In the genomic region with DNA sequence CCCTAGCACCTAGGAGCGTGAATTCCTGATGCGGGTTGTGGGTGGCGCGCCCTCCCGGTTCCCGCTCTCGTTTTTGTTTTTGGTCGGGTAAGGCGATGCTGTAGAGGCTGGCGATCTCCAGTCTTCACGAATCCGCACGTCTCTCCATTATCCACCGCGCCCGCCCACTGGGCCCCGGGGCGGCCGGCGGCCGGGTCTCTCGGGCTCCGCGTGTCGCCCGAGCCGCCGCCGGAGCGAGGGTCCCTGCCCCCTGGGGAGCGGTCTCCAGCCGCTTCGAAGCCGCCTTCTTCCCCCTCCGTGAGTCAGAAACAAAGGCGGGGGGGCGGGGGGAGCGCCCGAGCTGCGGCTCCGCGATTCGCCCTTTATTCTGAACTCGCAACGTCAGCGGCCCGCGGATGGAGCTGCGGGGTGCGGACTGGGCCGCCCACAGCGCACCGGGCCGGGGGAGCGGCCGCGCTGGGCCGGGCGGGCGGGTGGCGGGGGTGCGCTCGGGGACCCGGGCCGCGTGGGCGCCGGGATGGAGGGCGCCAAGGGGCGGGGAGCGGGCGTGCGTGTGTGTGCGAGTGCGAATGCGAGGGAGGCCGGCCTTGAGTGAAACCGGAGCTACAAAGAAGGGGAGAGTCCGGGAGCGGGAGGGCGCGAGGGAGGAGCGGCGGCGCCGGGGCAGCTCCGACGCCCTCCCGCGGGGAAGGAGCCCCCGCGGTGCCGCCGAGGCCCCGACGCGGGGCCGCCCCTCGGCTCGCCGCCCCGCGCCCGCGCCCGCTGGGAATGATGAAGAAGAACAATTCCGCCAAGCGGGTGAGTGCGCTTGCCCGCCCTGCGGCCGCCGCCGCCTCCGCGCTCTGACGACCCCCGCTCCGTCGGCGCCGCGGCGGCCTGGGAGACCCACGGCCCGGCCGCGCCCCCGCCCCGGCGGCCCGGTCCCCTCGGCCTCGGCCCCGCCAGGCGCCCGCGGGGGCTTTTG, we compare ENCODE assay signal across 8 cellular contexts. TPM values are rescaled to one million over a fixed set of nuclear protein-coding genes. Genes with fewer than 3 reads are reported as not detected.
DNase-seq lines count a peak whose midpoint lies in the region; ATAC-seq and TF ChIP-seq lines count a peak whose summit lies in the region.

A gene with protein sequence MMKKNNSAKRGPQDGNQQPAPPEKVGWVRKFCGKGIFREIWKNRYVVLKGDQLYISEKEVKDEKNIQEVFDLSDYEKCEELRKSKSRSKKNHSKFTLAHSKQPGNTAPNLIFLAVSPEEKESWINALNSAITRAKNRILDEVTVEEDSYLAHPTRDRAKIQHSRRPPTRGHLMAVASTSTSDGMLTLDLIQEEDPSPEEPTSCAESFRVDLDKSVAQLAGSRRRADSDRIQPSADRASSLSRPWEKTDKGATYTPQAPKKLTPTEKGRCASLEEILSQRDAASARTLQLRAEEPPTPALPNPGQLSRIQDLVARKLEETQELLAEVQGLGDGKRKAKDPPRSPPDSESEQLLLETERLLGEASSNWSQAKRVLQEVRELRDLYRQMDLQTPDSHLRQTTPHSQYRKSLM (plus strand): TSS at position 427 of the 964 bp plus-strand sequence. CDS start 342 bp downstream, at position 769.

- DNase-seq in Caco-2 (peak in 1 of 2 experiments; percentile 43), NCI-H1092 treated with DMSO at 0.1 percent for 48 hours (lab: John Stamatoyannopoulos, UW) (peak; percentile 87), WERI-Rb-1 (peak; percentile 90), MCF 10A (ENCODE audit: unreplicated experiment) (peak; percentile 79), smooth muscle cell (lab: John Stamatoyannopoulos, UW; ENCODE audit: unreplicated experiment) (peak; percentile 68)

- TF ChIP-seq CTCF in Caco-2 (IDR thresholded peaks at IDR 0.05; ENCODE audit: insufficient read depth in 1 of 2, low read depth in 1 of 2, low read length in 1 of 2, severe bottlenecking in 1 of 2, unreplicated experiment in 1 of 2) (no peak), WERI-Rb-1 (IDR thresholded peaks at IDR 0.05; ENCODE audit: low read depth, low read length) (no peak), MCF 10A (IDR thresholded peaks at IDR 0.05; ENCODE audit: unreplicated experiment) (no peak), smooth muscle cell (IDR thresholded peaks at IDR 0.05; ENCODE audit: borderline replicate concordance, insufficient read depth, poor library complexity, severe bottlenecking) (no peak)

- H3K9me3 ChIP-seq in Caco-2 (no peaks in the 10 kb centered on the region), WERI-Rb-1 (ENCODE audit: severe bottlenecking) (no peaks in the 10 kb centered on the region), iPS-20b (ENCODE audit: insufficient read depth, low read depth, low read length) (no peaks in the 10 kb centered on the region), smooth muscle cell (replicated peaks; ENCODE audit: low read depth) (no peaks in the 10 kb centered on the region)

- peak within 1 kb of the TSS; percentile 91 for H3K4me2 ChIP-seq in smooth muscle cell

- H3F3A ChIP-seq in smooth muscle cell (ENCODE audit: low read depth) = peaks cover 8% of the 10 kb centered on the region

- ATAC-seq in GM21619 (IDR thresholded peaks at IDR 0.05; ENCODE audit: unreplicated experiment) = peak; percentile 46
- ATAC-seq in HG03469 (IDR thresholded peaks at IDR 0.05; ENCODE audit: unreplicated experiment) = no peak

- H3K36me3 Mint-ChIP-seq in Caco-2 (ENCODE audit: insufficient read depth, unreplicated experiment) = no peaks in the 10 kb centered on the region
- no peaks in the 10 kb centered on the region for H3K36me3 Mint-ChIP-seq in MCF 10A (ENCODE audit: insufficient read depth, unreplicated experiment)

- POLR2A ChIA-PET in Caco-2 (lab: Charles Lee) = interaction anchor here (0.6 to 1.5 kb wide), 2 partner anchors 13 to 46 kb away, joined by 4 read pairs; no protein-coding TSS in a partner anchor
- POLR2A ChIA-PET in MCF 10A (lab: Yijun Ruan, JAX) = interaction anchor here (0.6 to 1.2 kb wide), 6 partner anchors 12 to 212 kb away, joined by 3 to 4 read pairs (median 3); no protein-coding TSS in a partner anchor

- WGBS in smooth muscle cell (ENCODE audit: low lambda C conversion rate) = under 1% methylated on average over 80 of the region's 138 CpGs

- peaks cover 36% of the 10 kb centered on the region for H3K79me2 ChIP-seq in smooth muscle cell (ENCODE audit: low read depth)

- peak within 1 kb of the TSS; percentile 37 for H2AFZ ChIP-seq in smooth muscle cell (ENCODE audit: low read depth)

- H3K27ac ChIP-seq in WERI-Rb-1 = peak within 1 kb of the TSS; percentile 96
- H3K27ac ChIP-seq in iPS-20b (ENCODE audit: low read length) = peak within 1 kb of the TSS; percentile 13
- peak within 1 kb of the TSS; percentile 86 for H3K27ac ChIP-seq in smooth muscle cell (ENCODE audit: low read depth)

- H3K4me3 ChIP-seq in Caco-2 (ENCODE audit: low read depth, low read length) (peak within 1 kb of the TSS; percentile 52), WERI-Rb-1 (ENCODE audit: low read depth, low read length) (peak within 1 kb of the TSS; percentile 64), iPS-20b (ENCODE audit: low read length) (peak within 1 kb of the TSS; percentile 93), smooth muscle cell (peak within 1 kb of the TSS; percentile 65)

- intact Hi-C loops in Caco-2 (cut with micrococcal nuclease; ENCODE audit: unreplicated experiment) = loop anchor here (1.0 kb wide), 1 partner anchor 20 kb away; no protein-coding TSS in a partner anchor
- intact Hi-C loops in MCF 10A (cut with micrococcal nuclease) = no loop called here

- BruUV-seq in Caco-2 (replicated peaks; lab: Mats Ljungman, UMichigan) = no TSS peak
- BruUV-seq in MCF 10A (replicated peaks; lab: Mats Ljungman, UMichigan) = no TSS peak

- H3K4me3 Mint-ChIP-seq in Caco-2 (ENCODE audit: unreplicated experiment) = peak within 1 kb of the TSS; percentile 74
- peak within 1 kb of the TSS; percentile 62 for H3K4me3 Mint-ChIP-seq in MCF 10A (ENCODE audit: unreplicated experiment)

- H3K4me1 ChIP-seq in Caco-2 = no peaks in the 10 kb centered on the region
- H3K4me1 ChIP-seq in iPS-20b (ENCODE audit: insufficient read depth, low read length) = peaks cover 8% of the 10 kb centered on the region
- peaks cover 9% of the 10 kb centered on the region for H3K4me1 ChIP-seq in smooth muscle cell (ENCODE audit: low read depth)

- H3K36me3 ChIP-seq in Caco-2 (ENCODE audit: control insufficient read depth, insufficient read depth, low read length) (no peaks in the 10 kb centered on the region), WERI-Rb-1 (peaks cover 42% of the 10 kb centered on the region), iPS-20b (ENCODE audit: insufficient read depth, low read depth, low read length) (peaks cover 30% of the 10 kb centered on the region), smooth muscle cell (ENCODE audit: low read depth) (no peaks in the 10 kb centered on the region)

- H3K27ac Mint-ChIP-seq in Caco-2 (ENCODE audit: unreplicated experiment) (no peak within 1 kb of the TSS), MCF 10A (ENCODE audit: low read depth, unreplicated experiment) (no peak within 1 kb of the TSS)

- H3K9me3 Mint-ChIP-seq in Caco-2 (ENCODE audit: unreplicated experiment) (no peaks in the 10 kb centered on the region), MCF 10A (ENCODE audit: unreplicated experiment) (no peaks in the 10 kb centered on the region)

- CTCF ChIA-PET in Caco-2 (lab: Charles Lee) = interaction anchor here (0.6 to 0.8 kb wide), 2 partner anchors 32 to 37 kb away, joined by 3 read pairs; no protein-coding TSS in a partner anchor
- CTCF ChIA-PET in MCF 10A (lab: Yijun Ruan, JAX) = interaction anchor here (0.6 to 1.9 kb wide), 3 partner anchors 15 to 769 kb away, joined by 3 to 9 read pairs (median 3); no protein-coding TSS in a partner anchor

- H3K27me3 ChIP-seq in Caco-2 (replicated peaks; ENCODE audit: control insufficient read depth, insufficient read depth, low read length) (peaks cover 2% of the 10 kb centered on the region), WERI-Rb-1 (ENCODE audit: insufficient read depth, low read depth, severe bottlenecking) (no peaks in the 10 kb centered on the region), iPS-20b (ENCODE audit: insufficient read depth, low read length) (peaks cover 16% of the 10 kb centered on the region), smooth muscle cell (ENCODE audit: low read depth) (no peaks in the 10 kb centered on the region)

- peaks cover 2% of the 10 kb centered on the region for H3K27me3 Mint-ChIP-seq in Caco-2 (ENCODE audit: insufficient read depth, unreplicated experiment)
- H3K27me3 Mint-ChIP-seq in MCF 10A (ENCODE audit: insufficient read depth, unreplicated experiment) = no peaks in the 10 kb centered on the region

- H3K4me1 Mint-ChIP-seq in Caco-2 (ENCODE audit: low read depth, unreplicated experiment) (no peaks in the 10 kb centered on the region), MCF 10A (ENCODE audit: insufficient read depth, unreplicated experiment) (peaks cover 6% of the 10 kb centered on the region)

- H3K9ac ChIP-seq in iPS-20b (ENCODE audit: low read depth, low read length) (peak within 1 kb of the TSS; percentile 90), smooth muscle cell (ENCODE audit: low read depth) (peak within 1 kb of the TSS; percentile 92)

- H4K20me1 ChIP-seq in smooth muscle cell (ENCODE audit: low read depth) = peaks cover 20% of the 10 kb centered on the region

RNA-seq across cellular contexts. Expression of the gene that starts here (rescaled TPM):
- total RNA-seq in Caco-2 (2022) (2.1 and 3.6 TPM in 2 replicates), MCF 10A (2022) (1.9 and 5.2 TPM in 2 replicates), smooth muscle cell (44.1 and 48.5 TPM in 2 replicates)
- 75.5 and 81.0 TPM in 2 replicates for polyA plus RNA-seq in smooth muscle cell

Comparison
In these comparisons a context has a peak if more than half of its experiments do, and no peak if none do; other contexts are left out.
1. H3K27ac ChIP-seq: peak in every context shown above with its lines; median percentile 96 in WERI-Rb-1; 86 in smooth muscle cell; 13 in iPS-20b.